In genomic region chrX:119425050-119425449, GRCh38 we compare ENCODE assay signal across 28 cellular contexts.
"Had no signal": no experiment of that assay in that cellular context is flagged by ENCODE, and none has a peak within 500 bp of the region (broad histone marks: within the 10 kb centered on the region; RNA-seq: fewer than 3 reads in every experiment).

No MANE protein-coding gene starts in this region.

- FAIRE-seq: colon, TTC549 had no signal

- H3K9ac ChIP-seq: neural progenitor cell had no signal

- H3K4me3 ChIP-seq: adrenal gland, breast epithelium, dorsolateral prefrontal cortex, esophagus squamous epithelium, gastrocnemius medialis, mucosa of descending colon, neural progenitor cell, thoracic aorta, vagina had no signal

- H3K4me1 Mint-ChIP-seq: activated T-helper 17 cell treated with anti-CD3 and anti-CD28 coated beads, Interleukin-2, amount 50 U/mL, for 72 hours; neural progenitor cell had no signal

- H3K4me3 Mint-ChIP-seq: activated naive CD8-positive, alpha-beta T cell; activated T-cell treated with anti-CD3 and anti-CD28 coated beads, Interleukin-2, amount 50 U/mL, for 24 hours; activated T-helper 17 cell treated with anti-CD3 and anti-CD28 coated beads, Interleukin-2, amount 50 U/mL, for 72 hours; central memory CD8-positive, alpha-beta T cell; effector memory CD8-positive, alpha-beta T cell; neural progenitor cell; type B pancreatic cell had no signal

- DNase-seq: activated naive CD4-positive, alpha-beta T cell; activated T-cell treated with anti-CD3 and anti-CD28 coated beads, Interleukin-2, amount 50 U/mL, for 24 hours; adrenal gland; dorsolateral prefrontal cortex; effector memory CD8-positive, alpha-beta T cell; esophagus squamous epithelium; gastrocnemius medialis; islet precursor cell; left cardiac atrium; mesenchymal stem cell; mucosa of descending colon; naive B cell; retina; stimulated activated CD4-positive, alpha-beta T cell treated with anti-CD3 and anti-CD28 coated beads, Interleukin-2, amount 100 ng/mL, for 48 hours; stimulated activated CD8-positive, alpha-beta memory T cell treated with anti-CD3 and anti-CD28 coated beads, Interleukin-4, amount 100 ng/mL, for 48 hours; stimulated activated naive CD4-positive, alpha-beta T cell treated with Interleukin-2 at 50 U/mL for 16 hours; WERI-Rb-1 had no signal

- H3K27me3 Mint-ChIP-seq: activated naive CD8-positive, alpha-beta T cell; activated T-cell treated with anti-CD3 and anti-CD28 coated beads, Interleukin-2, amount 50 U/mL, for 24 hours; activated T-helper 17 cell treated with anti-CD3 and anti-CD28 coated beads, Interleukin-2, amount 50 U/mL, for 72 hours; central memory CD8-positive, alpha-beta T cell; effector memory CD8-positive, alpha-beta T cell; naive B cell; progenitor cell of endocrine pancreas; type B pancreatic cell had no signal

- H2AFZ ChIP-seq: neural progenitor cell had no signal

- H3K4me2 ChIP-seq: neural progenitor cell had no signal

- ATAC-seq: activated T-helper 17 cell treated with anti-CD3 and anti-CD28 coated beads, Interleukin-2, amount 50 U/mL, for 72 hours; effector memory CD8-positive, alpha-beta T cell; gastrocnemius medialis; left cardiac atrium; mucosa of descending colon had no signal

- H3K27me3 ChIP-seq: adrenal gland, breast epithelium, esophagus squamous epithelium, gastrocnemius medialis, neural progenitor cell, vagina had no signal

- H3K36me3 ChIP-seq: adrenal gland, breast epithelium, gastrocnemius medialis, neural progenitor cell, thoracic aorta, vagina, WERI-Rb-1 had no signal

- H3K9me3 Mint-ChIP-seq: activated T-cell treated with anti-CD3 and anti-CD28 coated beads, Interleukin-2, amount 50 U/mL, for 24 hours; activated T-helper 17 cell treated with anti-CD3 and anti-CD28 coated beads, Interleukin-2, amount 50 U/mL, for 72 hours; central memory CD8-positive, alpha-beta T cell; effector memory CD8-positive, alpha-beta T cell; type B pancreatic cell had no signal

- H3K27ac Mint-ChIP-seq: activated naive CD8-positive, alpha-beta T cell; activated T-cell treated with anti-CD3 and anti-CD28 coated beads, Interleukin-2, amount 50 U/mL, for 24 hours; activated T-helper 17 cell treated with anti-CD3 and anti-CD28 coated beads, Interleukin-2, amount 50 U/mL, for 72 hours; neural progenitor cell; progenitor cell of endocrine pancreas; type B pancreatic cell had no signal

- H3K9me3 ChIP-seq: adrenal gland, breast epithelium, esophagus squamous epithelium, gastrocnemius medialis, mucosa of descending colon, thoracic aorta, vagina had no signal

- H3K27ac ChIP-seq: adrenal gland, breast epithelium, dorsolateral prefrontal cortex, esophagus squamous epithelium, gastrocnemius medialis, neural progenitor cell, thoracic aorta, vagina, WERI-Rb-1 had no signal

- H3K4me1 ChIP-seq: adrenal gland, breast epithelium, gastrocnemius medialis, vagina had no signal
